9 cellular contexts compared by ENCODE assay signal in genomic region chr5:74762599-74762998, GRCh38. TPM values are rescaled to one million over a fixed set of nuclear protein-coding genes. Genes with fewer than 3 reads are reported as not detected.
A peak's percentile ranks its signal among the peaks of the same experiment; 100 is the strongest.
DNase-seq lines count a peak whose midpoint lies in the region; ATAC-seq and TF ChIP-seq lines count a peak whose summit lies in the region.
"Had no signal": no experiment of that assay in that cellular context is flagged by ENCODE, and none has a peak within 500 bp of the region (broad histone marks: within the 10 kb centered on the region; RNA-seq: fewer than 3 reads in every experiment).

No MANE protein-coding gene starts in this region.

- H3K9me3 ChIP-seq in colonic mucosa = no peaks in the 10 kb centered on the region
- H3K9me3 ChIP-seq in naive thymus-derived CD4-positive, alpha-beta T cell (ENCODE audit: control insufficient read depth in 2 of 3, low read length in 3 of 3) = no peaks in the 10 kb centered on the region

- H3K27me3 Mint-ChIP-seq in Calu3 (ENCODE audit: unreplicated experiment) = no peaks in the 10 kb centered on the region
- H3K27me3 Mint-ChIP-seq in naive thymus-derived CD4-positive, alpha-beta T cell = no peaks in the 10 kb centered on the region

- H3K36me3 ChIP-seq in kidney epithelial cell (ENCODE audit: control insufficient read depth, insufficient read depth, low read length) (no peaks in the 10 kb centered on the region), colonic mucosa (no peaks in the 10 kb centered on the region)
- peaks cover 0 to 28% (median 12%) of the 10 kb centered on the region in 3 experiments for H3K36me3 ChIP-seq in naive thymus-derived CD4-positive, alpha-beta T cell (ENCODE audit: control insufficient read depth in 2 of 3, insufficient read depth in 3 of 3, low read length in 3 of 3)

- peak overlapping the region; percentile 68 for H3K27ac Mint-ChIP-seq in Calu3 (ENCODE audit: unreplicated experiment)
- H3K27ac Mint-ChIP-seq in naive thymus-derived CD4-positive, alpha-beta T cell = no peak overlapping the region

- H3K4me1 ChIP-seq in colonic mucosa = peaks cover 10% of the 10 kb centered on the region
- H3K4me1 ChIP-seq in naive thymus-derived CD4-positive, alpha-beta T cell (ENCODE audit: control insufficient read depth in 2 of 2, insufficient read depth in 2 of 2, low read length in 2 of 2) = peaks cover 13 to 14% of the 10 kb centered on the region in 2 donors

- H3K4me1 Mint-ChIP-seq in Calu3 (ENCODE audit: low read depth, unreplicated experiment) = peaks cover 37% of the 10 kb centered on the region
- H3K4me1 Mint-ChIP-seq in naive thymus-derived CD4-positive, alpha-beta T cell = peaks cover 6 to 56% (median 42%) of the 10 kb centered on the region in 7 donors

- peak; percentile 54 for DNase-seq in Calu3
- DNase-seq in HS-27A (ENCODE audit: low read depth) = peak; percentile 82
- DNase-seq in activated naive CD4-positive, alpha-beta T cell treated with anti-CD3 and anti-CD28 coated beads, Interleukin-2, amount 50 U/mL, for 16 hours = peak; percentile 36
- peak; percentile 79 for DNase-seq in kidney epithelial cell (ENCODE audit: low read depth)
- DNase-seq in colonic mucosa = no peak
- DNase-seq in naive thymus-derived CD4-positive, alpha-beta T cell = no peak
- no peak for DNase-seq in NCI-H2227 (lab: John Stamatoyannopoulos, UW; ENCODE audit: unreplicated experiment)
- DNase-seq in iPS-NIHi11 (ENCODE audit: low spot score) = no peak

- intact Hi-C loops in Calu3 (cut with micrococcal nuclease; ENCODE audit: unreplicated experiment) = no loop called here
- intact Hi-C loops in colonic mucosa (cut with DNase I) = loop anchor here (10.0 kb wide), 1 partner anchor 68 kb away; no protein-coding TSS in a partner anchor
- intact Hi-C loops in naive thymus-derived CD4-positive, alpha-beta T cell (cut with micrococcal nuclease) = loop anchor here in 1 of 2 donors (10.0 kb wide), 1 partner anchor 472 kb away; the partner anchor contains the start of gene ANKRD31

- no peak for TF ChIP-seq CTCF in Calu3 (IDR thresholded peaks at IDR 0.05; ENCODE audit: unreplicated experiment)
- TF ChIP-seq CTCF in kidney epithelial cell (IDR thresholded peaks at IDR 0.05; ENCODE audit: insufficient read depth, low read length, poor library complexity, severe bottlenecking) = no peak
- TF ChIP-seq CTCF in colonic mucosa (IDR thresholded peaks at IDR 0.05) = no peak

- H3K9me3 Mint-ChIP-seq in Calu3 (ENCODE audit: low read depth, unreplicated experiment) = no peaks in the 10 kb centered on the region
- H3K9me3 Mint-ChIP-seq in naive thymus-derived CD4-positive, alpha-beta T cell = no peaks in the 10 kb centered on the region

- CTCF ChIA-PET in Calu3 (lab: Charles Lee) = no interaction called here
- CTCF ChIA-PET in naive thymus-derived CD4-positive, alpha-beta T cell (lab: Charles Lee) = interaction anchor here (1.7 kb wide), 1 partner anchor 104 kb away, joined by 3 read pairs; no protein-coding TSS in a partner anchor

- H3K4me3 Mint-ChIP-seq in Calu3 (ENCODE audit: low read depth, unreplicated experiment) = no peak overlapping the region
- no peak overlapping the region for H3K4me3 Mint-ChIP-seq in naive thymus-derived CD4-positive, alpha-beta T cell

- POLR2A ChIA-PET in naive thymus-derived CD4-positive, alpha-beta T cell (lab: Charles Lee) = no interaction called here

- no peak for ATAC-seq in naive thymus-derived CD4-positive, alpha-beta T cell

- no peak overlapping the region for H3K4me3 ChIP-seq in kidney epithelial cell (ENCODE audit: low read depth, low read length)
- H3K4me3 ChIP-seq in colonic mucosa = no peak overlapping the region
- no peak overlapping the region for H3K4me3 ChIP-seq in naive thymus-derived CD4-positive, alpha-beta T cell (ENCODE audit: low read length)
- H3K4me3 ChIP-seq: lung had no signal

- H3K9ac ChIP-seq in colonic mucosa (ENCODE audit: low read depth in 2 of 2, low read length in 2 of 2) = no peak overlapping the region

- no peak overlapping the region for H3K27ac ChIP-seq in colonic mucosa
- no peak overlapping the region for H3K27ac ChIP-seq in naive thymus-derived CD4-positive, alpha-beta T cell (ENCODE audit: low read depth, low read length)

- H3K27me3 ChIP-seq in kidney epithelial cell (ENCODE audit: control insufficient read depth, insufficient read depth, low read length) (no peaks in the 10 kb centered on the region), colonic mucosa (no peaks in the 10 kb centered on the region)
- no peaks in the 10 kb centered on the region for H3K27me3 ChIP-seq in naive thymus-derived CD4-positive, alpha-beta T cell (ENCODE audit: control insufficient read depth in 2 of 2, insufficient read depth in 2 of 2, low read length in 2 of 2)

- BruUV-seq in Calu3 (replicated peaks; lab: Mats Ljungman, UMichigan) = no TSS peak

- H3K36me3 Mint-ChIP-seq in Calu3 (ENCODE audit: insufficient read depth, unreplicated experiment) = peaks cover 42% of the 10 kb centered on the region
- peaks cover 11 to 34% (median 15%) of the 10 kb centered on the region in 5 donors for H3K36me3 Mint-ChIP-seq in naive thymus-derived CD4-positive, alpha-beta T cell

RNA-seq across cellular contexts. Expression of gene GFM2, which starts 4.3 kb away (rescaled TPM):
- total RNA-seq in Calu3 (2022) (51.2 and 57.1 TPM in 2 replicates), kidney epithelial cell (33.1 and 35.7 TPM in 2 replicates), colonic mucosa (10 to 100 TPM; 24.1 to 31.4 TPM)
- total RNA-seq in naive thymus-derived CD4-positive, alpha-beta T cell = 10 to 100 TPM; 17.8 to 30.2 (median 20.5) TPM
- polyA plus RNA-seq in naive thymus-derived CD4-positive, alpha-beta T cell = 10 to 100 TPM in 1 of 2 donors, 1 to 10 TPM in 1; 8.6 to 12.0 TPM

RNA-seq across cellular contexts. Expression of gene NSA2, which starts 4.5 kb away (rescaled TPM):
- total RNA-seq in Calu3 (2022) (171 and 203 TPM in 2 replicates), kidney epithelial cell (94.1 and 145 TPM in 2 replicates), colonic mucosa (10 to 100 TPM; 55.0 to 56.9 TPM)
- total RNA-seq in naive thymus-derived CD4-positive, alpha-beta T cell = 100 to 1,000 TPM in 3 of 5 experiments, 10 to 100 TPM in 2; 70.9 to 153 (median 126) TPM
- 10 to 100 TPM; 49.4 to 97.9 TPM for polyA plus RNA-seq in naive thymus-derived CD4-positive, alpha-beta T cell

Comparison
In these comparisons a context has a peak if more than half of its experiments do, and no peak if none do; other contexts are left out.
1. DNase-seq: peak in Calu3 (single experiment), HS-27A (single experiment), activated naive CD4-positive, alpha-beta T cell treated with anti-CD3 and anti-CD28 coated beads, Interleukin-2, amount 50 U/mL, for 16 hours (single experiment) and kidney epithelial cell (single experiment); none in colonic mucosa (single experiment), naive thymus-derived CD4-positive, alpha-beta T cell (0 of 9), NCI-H2227 (single experiment) and iPS-NIHi11 (single experiment).